Comparison of ENCODE assay signal across 17 cellular contexts in genomic region chr5:78811121-78811832, GRCh38.
DNase-seq lines count a peak whose midpoint lies in the region; ATAC-seq, FAIRE-seq and TF ChIP-seq lines count a peak whose summit lies in the region.
"Had no signal": no experiment of that assay in that cellular context is flagged by ENCODE, and none has a peak within 500 bp of the region (broad histone marks: within the 10 kb centered on the region; RNA-seq: fewer than 3 reads in every experiment).

No MANE protein-coding gene starts in this region.

- H3K9me1 ChIP-seq in IMR-90 (ENCODE audit: insufficient read depth, low read length), result peaks cover 17% of the 10 kb centered on the region

- H3K36me3 ChIP-seq in IMR-90 (ENCODE audit: control insufficient read depth, insufficient read depth, low read length), result no peaks in the 10 kb centered on the region

- peak overlapping the region; percentile 5; the same call in 1 of the 2 replicates for H2AK5ac ChIP-seq in IMR-90 (ENCODE audit: low read depth, low read length)

- H3K4ac ChIP-seq in IMR-90 (ENCODE audit: low read depth, low read length), result peak overlapping the region; percentile 68

- H4K91ac ChIP-seq in IMR-90 (ENCODE audit: insufficient read depth, low read depth, low read length), result no peak overlapping the region

- no peak for TF ChIP-seq RAD21 in IMR-90 (IDR thresholded peaks at IDR 0.05; ENCODE audit: low read length)

- in situ Hi-C loops in IMR-90 (cut with MboI; ENCODE audit: low sequenced_read_pairs), result no loop called here

- no CpG with 5 or more reads among the region's 5 CpGs for WGBS in IMR-90 (ENCODE audit: extremely low coverage in 2 of 2, insufficient read length in 1 of 2), 2 experiments

- intact Hi-C loops in IMR-90 (cut with micrococcal nuclease), result no loop called here

- peak overlapping the region; percentile 60; the same call in 1 of the 2 replicates for H3K23ac ChIP-seq in IMR-90 (ENCODE audit: low read depth, low read length)

- H4K5ac ChIP-seq in IMR-90 (ENCODE audit: low read depth, low read length), result no peak overlapping the region

- H4K20me1 ChIP-seq in IMR-90 (ENCODE audit: insufficient read depth, low read length), result no peaks in the 10 kb centered on the region

- H2AK9ac ChIP-seq in IMR-90 (replicated peaks; ENCODE audit: low read depth, low read length, poor library complexity), result no peak overlapping the region

- peak overlapping the region; percentile 33; the same call in 1 of the 2 replicates for H2BK120ac ChIP-seq in IMR-90 (ENCODE audit: low read depth, low read length)

- H2AFZ ChIP-seq in IMR-90 (replicated peaks; ENCODE audit: low read length, poor library complexity), result no peak overlapping the region

- H4K8ac ChIP-seq in IMR-90 (ENCODE audit: low read depth in 2 of 2, low read length in 2 of 2), result no peak overlapping the region

- TF ChIP-seq CTCF in AG10803 (conservative IDR thresholded peaks at IDR 0.05; ENCODE audit: low read length) (no peak), IMR-90 (conservative IDR thresholded peaks at IDR 0.05; ENCODE audit: low read depth, low read length) (no peak), fibroblast of villous mesenchyme (IDR thresholded peaks at IDR 0.05; ENCODE audit: insufficient read depth, low read depth, low read length) (no peak), D721Med (IDR thresholded peaks at IDR 0.05; ENCODE audit: insufficient read depth, missing control alignments) (no peak)

- no peak overlapping the region for H3K4me3 ChIP-seq in AG10803 (ENCODE audit: low read length)
- H3K4me3 ChIP-seq in IMR-90 (ENCODE audit: insufficient read depth, low read depth, low read length), result no peak overlapping the region
- no peak overlapping the region for H3K4me3 ChIP-seq in fibroblast of villous mesenchyme (ENCODE audit: low read depth, low read length)
- H3K4me3 ChIP-seq: A549 had no signal

- peak overlapping the region; percentile 27; the same call in 1 of the 2 replicates for H2BK20ac ChIP-seq in IMR-90 (ENCODE audit: low read depth, low read length)

- H3K4me2 ChIP-seq in IMR-90 (ENCODE audit: low read depth, low read length), result no peak overlapping the region
- H3K4me2 ChIP-seq: A549, KMS-11 had no signal

- FAIRE-seq in D721Med (lab: Jason Lieb, UNC) (no peak), urothelium cell line (lab: Jason Lieb, UNC) (no peak)
- FAIRE-seq: A549 had no signal

- H2BK15ac ChIP-seq in IMR-90 (ENCODE audit: low read depth, low read length), result peak overlapping the region; percentile 79; the same call in 2 of the 3 replicates

- no peaks in the 10 kb centered on the region for H3K9me3 ChIP-seq in IMR-90 (ENCODE audit: control insufficient read depth, insufficient read depth, low read length)
- H3K9me3 ChIP-seq: A549 had no signal

- H3K9ac ChIP-seq in IMR-90 (ENCODE audit: low read depth, low read length), result no peak overlapping the region
- H3K9ac ChIP-seq: KMS-11 had no signal

- H3K4me1 ChIP-seq in IMR-90 (ENCODE audit: control insufficient read depth, insufficient read depth, low read length), result peaks cover 13% of the 10 kb centered on the region
- H3K4me1 ChIP-seq: A549 had no signal

- POLR2A ChIA-PET in IMR-90 (lab: Charles Lee; ENCODE audit: unreplicated experiment), result no interaction called here

- H3K14ac ChIP-seq in IMR-90 (replicated peaks; ENCODE audit: low read depth, low read length), result peak overlapping the region; percentile 44; the same call in 1 of the 2 replicates

- peak; percentile 64 for DNase-seq in AG10803 (ENCODE audit: low read depth)
- DNase-seq in IMR-90, result no peak
- peak; percentile 56 for DNase-seq in dedifferentiated amniotic fluid mesenchymal stem cell (ENCODE audit: extremely low spot score)
- peak; percentile 60 for DNase-seq in fibroblast of villous mesenchyme (ENCODE audit: low read depth)
- DNase-seq in D721Med (ENCODE audit: insufficient read length, low spot score), result no peak
- DNase-seq in urothelium cell line (ENCODE audit: low spot score), result no peak
- DNase-seq in CD1c-positive myeloid dendritic cell (ENCODE audit: extremely low spot score), result no peak
- DNase-seq: AML-193; CD4-positive, CD25-positive, alpha-beta regulatory T cell; GDM1; H7; NCI-H1694 treated with DMSO at 0.1 percent for 48 hours; NCI-H2171 treated with DMSO at 0.1 percent for 48 hours; RPMI8226 had no signal

- H3K27ac ChIP-seq in IMR-90 (ENCODE audit: insufficient read depth, low read length), result no peak overlapping the region
- H3K27ac ChIP-seq: A549, KMS-11 had no signal

- no peak for TF ChIP-seq POLR2A in IMR-90 (IDR thresholded peaks at IDR 0.05; ENCODE audit: low read depth, low read length)

- ATAC-seq in IMR-90 (ENCODE audit: low read depth), result no peak
- ATAC-seq in HG02798 (IDR thresholded peaks at IDR 0.05; ENCODE audit: poor library complexity, unreplicated experiment), result no peak
- ATAC-seq: A549 had no signal

- dilution Hi-C loops in IMR-90 (cut with HindIII; ENCODE audit: low sequenced_read_pairs, unreplicated experiment), result no loop called here

- H3K18ac ChIP-seq in IMR-90 (ENCODE audit: low read depth, low read length), result no peak overlapping the region; the same call in 1 of the 2 replicates

- H2BK5ac ChIP-seq in IMR-90 (ENCODE audit: low read depth, low read length, poor library complexity, severe bottlenecking), result no peak overlapping the region

- BruUV-seq in IMR-90 (replicated peaks; lab: Mats Ljungman, UMichigan), result no TSS peak

- no peak overlapping the region for H3K56ac ChIP-seq in IMR-90 (ENCODE audit: extremely low read depth, insufficient read depth, low read length)

- no peaks in the 10 kb centered on the region; a peak in 1 of 4 replicates for H3K79me1 ChIP-seq in IMR-90 (ENCODE audit: low read depth in 1 of 2, low read length in 2 of 2)

- no peaks in the 10 kb centered on the region for H3K27me3 ChIP-seq in IMR-90 (ENCODE audit: control insufficient read depth, insufficient read depth, low read length)

- CTCF ChIA-PET in IMR-90 (lab: Yijun Ruan, JAX), result interaction anchor here (1.0 kb wide), 1 partner anchor 99 kb away, joined by 3 read pairs; no protein-coding TSS in a partner anchor

TF ChIP-seq in IMR-90, 13 proteins besides CTCF, POLR2A, EP300 and RAD21:
- TF ChIP-seq MAFK (IDR thresholded peaks at IDR 0.05; ENCODE audit: low read depth, low read length), result no peak
- no peak for TF ChIP-seq RCOR1 (IDR thresholded peaks at IDR 0.05; ENCODE audit: insufficient replicate concordance, low read length)
- TF ChIP-seq BHLHE40 (IDR thresholded peaks at IDR 0.05; ENCODE audit: low read depth, low read length), result no peak
- no peak for TF ChIP-seq FOS (IDR thresholded peaks at IDR 0.05; ENCODE audit: low read depth, low read length)
- TF ChIP-seq SMC3 (IDR thresholded peaks at IDR 0.05; ENCODE audit: low read depth, low read length), result no peak
- TF ChIP-seq USF2 (IDR thresholded peaks at IDR 0.05; ENCODE audit: low read depth, low read length), result no peak
- no peak for TF ChIP-seq NFE2L2 (IDR thresholded peaks at IDR 0.05; ENCODE audit: low read depth, low read length)
- TF ChIP-seq MAZ (IDR thresholded peaks at IDR 0.05; ENCODE audit: borderline replicate concordance, low read depth, low read length), result no peak
- no peak for TF ChIP-seq CHD1 (IDR thresholded peaks at IDR 0.05; ENCODE audit: low read depth, low read length)
- no peak for TF ChIP-seq ELK1 (IDR thresholded peaks at IDR 0.05; ENCODE audit: borderline replicate concordance, low read depth, low read length)
- TF ChIP-seq CEBPB (IDR thresholded peaks at IDR 0.05; ENCODE audit: low read depth, low read length), result no peak
- no peak for TF ChIP-seq MXI1 (IDR thresholded peaks at IDR 0.05; ENCODE audit: borderline replicate concordance, low read depth, low read length)
- TF ChIP-seq RFX5 (IDR thresholded peaks at IDR 0.05; ENCODE audit: low read depth, low read length), result no peak

Comparison
In these comparisons a context has a peak if more than half of its experiments do, and no peak if none do; other contexts are left out.
1. DNase-seq: peak in AG10803 (single experiment), dedifferentiated amniotic fluid mesenchymal stem cell (single experiment) and fibroblast of villous mesenchyme (single experiment); none in IMR-90 (single experiment), D721Med (single experiment), urothelium cell line (single experiment) and CD1c-positive myeloid dendritic cell (single experiment).